ENCODE assay signal across 15 cellular contexts in genomic region chr11:126079640-126080205, GRCh38. TPM values are rescaled to one million over a fixed set of nuclear protein-coding genes. Genes with fewer than 3 reads are reported as not detected.
DNase-seq lines count a peak whose midpoint lies in the region; ATAC-seq, FAIRE-seq and TF ChIP-seq lines count a peak whose summit lies in the region.
"Had no signal": no experiment of that assay in that cellular context is flagged by ENCODE, and none has a peak within 500 bp of the region (broad histone marks: within the 10 kb centered on the region; RNA-seq: fewer than 3 reads in every experiment).

No MANE protein-coding gene starts in this region.

- H3K9ac ChIP-seq in PC-3 (ENCODE audit: low read length) (peak overlapping the region; percentile 29), keratinocyte (ENCODE audit: control insufficient read depth, extremely low read depth, insufficient read depth, low read length) (no peak overlapping the region)

- peak overlapping the region; percentile 74 for H3K4me2 ChIP-seq in PC-3 (ENCODE audit: low read length)
- H3K4me2 ChIP-seq in keratinocyte (ENCODE audit: control insufficient read depth, extremely low read depth, insufficient read depth, low read depth, low read length) = no peak overlapping the region

- H3K9me3 ChIP-seq in PC-3 (ENCODE audit: low read length) (no peaks in the 10 kb centered on the region), keratinocyte (ENCODE audit: control insufficient read depth, low read depth, low read length) (no peaks in the 10 kb centered on the region), tibial nerve (no peaks in the 10 kb centered on the region)

- peak; percentile 64 for ATAC-seq in PC-3
- ATAC-seq: activated naive CD4-positive, alpha-beta T cell treated with anti-CD3 and anti-CD28 coated beads, Interleukin-2, amount 50 U/mL, for 72 hours; T-cell had no signal

- no peaks in the 10 kb centered on the region for H3K9me2 ChIP-seq in PC-3 (replicated peaks; ENCODE audit: low read length)

- no peak for TF ChIP-seq POLR2A in tibial nerve (IDR thresholded peaks at IDR 0.05)

- CTCF ChIA-PET in PC-3 (lab: Charles Lee) = interaction anchor here (0.6 to 1.6 kb wide), 3 partner anchors 18 to 176 kb away, joined by 3 to 7 read pairs (median 3); partner anchors contain the start of genes CDON and PUS3

- POLR2A ChIA-PET in PC-3 (lab: Charles Lee; ENCODE audit: unreplicated experiment) = no interaction called here

- peak; percentile 53 for FAIRE-seq in keratinocyte (lab: Jason Lieb, UNC)

- H3K36me3 ChIP-seq in PC-3 (ENCODE audit: low read depth, low read length) (no peaks in the 10 kb centered on the region), keratinocyte (ENCODE audit: control insufficient read depth in 2 of 2, extremely low read depth in 1 of 2, insufficient read depth in 2 of 2, low read length in 2 of 2) (no peaks in the 10 kb centered on the region), tibial nerve (no peaks in the 10 kb centered on the region)

- dilution Hi-C loops in keratinocyte (cut with MboI; ENCODE audit: extremely low pct_ligation_motif_present, low sequenced_read_pairs) = no loop called here

- 30 to 37% methylated on average over 6 of the region's 6 CpGs for WGBS in tibial nerve, 2 donors

- TF ChIP-seq EP300 in tibial nerve (IDR thresholded peaks at IDR 0.05) = no peak

- H2AFZ ChIP-seq in PC-3 (ENCODE audit: low read length) (peak overlapping the region; percentile 74), keratinocyte (ENCODE audit: control insufficient read depth, low read length) (peak overlapping the region; percentile 10)

- no peaks in the 10 kb centered on the region for H4K20me1 ChIP-seq in PC-3 (ENCODE audit: low read length)
- H4K20me1 ChIP-seq in keratinocyte (ENCODE audit: control insufficient read depth, extremely low read depth, insufficient read depth, low read length) = no peaks in the 10 kb centered on the region

- BruUV-seq in PC-3 (replicated peaks; lab: Mats Ljungman, UMichigan) = no TSS peak

- H3K4me3 ChIP-seq in PC-3 (ENCODE audit: low read length) = peak overlapping the region; percentile 42; the same call in 1 of the 2 replicates
- no peak overlapping the region for H3K4me3 ChIP-seq in keratinocyte (ENCODE audit: control insufficient read depth in 2 of 3, extremely low read depth in 1 of 3, insufficient read depth in 2 of 3, low read depth in 1 of 3, low read length in 3 of 3)
- H3K4me3 ChIP-seq in tibial nerve = no peak overlapping the region
- H3K4me3 ChIP-seq: lung had no signal

- no peaks in the 10 kb centered on the region for H3F3A ChIP-seq in PC-3 (ENCODE audit: low read length, unreplicated experiment)

- no peaks in the 10 kb centered on the region for H3K9me1 ChIP-seq in keratinocyte (ENCODE audit: control insufficient read depth, extremely low read depth, insufficient read depth, low read length)

- TF ChIP-seq CTCF in PC-3 (conservative IDR thresholded peaks at IDR 0.05; ENCODE audit: low read depth, low read length) = peak; percentile 45; the same call in 1 of the 2 replicates
- no peak for TF ChIP-seq CTCF in keratinocyte (optimal IDR thresholded peaks at IDR 0.05 in 1 of 3, IDR thresholded peaks at IDR 0.05 in 1 of 3, conservative IDR thresholded peaks at IDR 0.05 in 1 of 3; ENCODE audit: extremely low read depth in 1 of 3, insufficient read depth in 2 of 3, low read length in 3 of 3)
- no peak for TF ChIP-seq CTCF in tibial nerve (IDR thresholded peaks at IDR 0.05)
- TF ChIP-seq CTCF in GM10266 (IDR thresholded peaks at IDR 0.05; ENCODE audit: control insufficient read depth, insufficient read depth, low read depth, missing control alignments) = no peak

- H3K4me1 ChIP-seq in PC-3 (ENCODE audit: insufficient read depth, low read length) (peaks cover 23% of the 10 kb centered on the region), keratinocyte (ENCODE audit: control insufficient read depth, extremely low read depth, insufficient read depth, low read length) (peaks cover 7% of the 10 kb centered on the region), tibial nerve (peaks cover 2 to 40% (median 13%) of the 10 kb centered on the region in 4 donors)

- H3K27ac ChIP-seq in PC-3 (ENCODE audit: low read length) = peak overlapping the region; percentile 81
- H3K27ac ChIP-seq in keratinocyte (ENCODE audit: control insufficient read depth, insufficient read depth, low read length) = no peak overlapping the region
- H3K27ac ChIP-seq in tibial nerve = peak overlapping the region in 3 of 4 donors; percentile 23 to 80 (median 69)

- H3K79me2 ChIP-seq in PC-3 (ENCODE audit: low read length) (no peaks in the 10 kb centered on the region), keratinocyte (ENCODE audit: control insufficient read depth, insufficient read depth, low read length) (no peaks in the 10 kb centered on the region)

- H3K27me3 ChIP-seq in PC-3 (ENCODE audit: low read length) (no peaks in the 10 kb centered on the region), keratinocyte (ENCODE audit: control insufficient read depth, extremely low read depth, insufficient read depth, low read length) (peaks cover 7% of the 10 kb centered on the region), tibial nerve (no peaks in the 10 kb centered on the region)

- DNase-seq in NCI-H748 (lab: John Stamatoyannopoulos, UW; ENCODE audit: unreplicated experiment) = peak; percentile 35
- DNase-seq in NCI-H748 treated with DMSO at 0.1 percent for 48 hours (lab: John Stamatoyannopoulos, UW) = no peak
- peak; percentile 70 for DNase-seq in PC-3
- no peak for DNase-seq in keratinocyte (ENCODE audit: low read depth, low spot score)
- DNase-seq in tibial nerve (ENCODE audit: low spot score in 2 of 2) = no peak
- no peak for DNase-seq in GM19238 (ENCODE audit: insufficient read length, low spot score)
- DNase-seq in activated CD4-positive, alpha-beta T cell treated with anti-CD3 and anti-CD28 coated beads for 48 hours = no peak
- DNase-seq in GM10266 (ENCODE audit: extremely low spot score) = no peak
- DNase-seq: GDM1, glutamatergic neuron, HCEC 1CT, NCI-H524 treated with DMSO at 0.1 percent for 48 hours, T-cell had no signal

- intact Hi-C loops in PC-3 (cut with micrococcal nuclease) = no loop called here

RNA-seq across cellular contexts. Expression of gene CDON, which starts 17.1 kb away (rescaled TPM):
- total RNA-seq in PC-3 (2014; rRNA removed) = 4.4 and 10.1 TPM in 2 replicates
- 1.0 to 1.6 TPM (median 1.4 TPM) in 3 replicates for polyA plus RNA-seq in keratinocyte
- 0.84 TPM for polyA plus RNA-seq in keratinocyte (2011; ENCODE audit: low read depth)
- 0.64 and 0.66 TPM in 2 replicates for polyA plus RNA-seq in keratinocyte (2011; cell fraction: cytosol; rRNA removed)
- 1.7 and 1.9 TPM in 2 replicates for polyA plus RNA-seq in keratinocyte (2011; cell fraction: nucleus; rRNA removed)
- polyA plus RNA-seq in keratinocyte (2012; ENCODE audit: low replicate concordance) = 0.56 and 1.8 TPM in 2 replicates
- 2.9 to 5.3 TPM (median 3.3 TPM) in 3 replicates for polyA minus RNA-seq in keratinocyte
- 1.5 TPM for polyA minus RNA-seq in keratinocyte (2011; cell fraction: cytosol; rRNA and poly(A)+ RNA removed)
- 2.7 and 4.7 TPM in 2 replicates for polyA minus RNA-seq in keratinocyte (2011; cell fraction: nucleus; rRNA and poly(A)+ RNA removed)
- 10 to 100 TPM; 14.4 to 25.9 (median 15.3) TPM for total RNA-seq in tibial nerve

Comparison
In these comparisons a context has a peak if more than half of its experiments do, and no peak if none do; other contexts are left out.
1. DNase-seq: peak in NCI-H748 (single experiment) and PC-3 (single experiment); none in NCI-H748 treated with DMSO at 0.1 percent for 48 hours (single experiment), keratinocyte (single experiment), tibial nerve (0 of 2), GM19238 (single experiment), activated CD4-positive, alpha-beta T cell treated with anti-CD3 and anti-CD28 coated beads for 48 hours (single experiment) and GM10266 (single experiment).